2 cellular contexts compared by ENCODE assay signal in the genomic region with DNA sequence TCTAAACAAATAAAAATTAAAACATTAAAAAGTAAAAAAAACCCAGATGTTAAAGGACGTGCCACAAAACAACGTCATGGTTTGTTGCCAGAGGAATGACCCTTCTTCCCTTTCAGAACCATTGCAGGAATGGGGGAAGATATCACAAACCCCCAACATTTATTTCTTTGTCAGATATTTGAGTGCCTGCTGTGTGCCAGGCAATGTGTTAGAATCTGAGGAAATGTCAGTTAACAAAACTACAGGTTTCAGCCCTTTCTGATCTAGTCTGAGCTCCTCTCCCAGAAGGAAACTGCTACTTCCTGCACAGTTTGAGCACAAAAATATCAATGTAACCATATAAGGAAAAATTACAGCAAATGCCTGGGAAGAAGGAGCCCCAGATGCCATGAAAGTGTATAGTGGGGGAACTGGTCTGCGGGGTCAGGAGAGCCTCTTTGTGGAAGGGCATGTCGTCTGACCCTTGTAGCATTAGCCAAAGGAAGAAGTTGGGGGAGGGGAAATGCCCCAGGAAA.
TF ChIP-seq lines count a peak whose summit lies in the region.

No MANE protein-coding gene starts in this region.

TF ChIP-seq in liver, 16 proteins besides CTCF, POLR2A, EP300 and RAD21:
- TF ChIP-seq NR2F2 (IDR thresholded peaks at IDR 0.05) (peak; percentile 51), FOXA1 (IDR thresholded peaks at IDR 0.05) (no peak), TAF1 (conservative IDR thresholded peaks at IDR 0.05) (no peak), ZBTB33 (IDR thresholded peaks at IDR 0.05) (no peak), FOXA2 (IDR thresholded peaks at IDR 0.05) (no peak), HNF4A (conservative IDR thresholded peaks at IDR 0.05) (no peak)
- TF ChIP-seq, protein P1, sequence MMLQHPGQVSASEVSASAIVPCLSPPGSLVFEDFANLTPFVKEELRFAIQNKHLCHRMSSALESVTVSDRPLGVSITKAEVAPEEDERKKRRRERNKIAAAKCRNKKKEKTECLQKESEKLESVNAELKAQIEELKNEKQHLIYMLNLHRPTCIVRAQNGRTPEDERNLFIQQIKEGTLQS (IDR thresholded peaks at IDR 0.05) = no peak

TF ChIP-seq in HepG2, 621 proteins besides CTCF, POLR2A, EP300 and RAD21:
- TF ChIP-seq FOXC1 (CRISPR knock-in tag; IDR thresholded peaks at IDR 0.05; ENCODE audit: borderline replicate concordance) (no peak), ZNF770 (CRISPR knock-in tag; IDR thresholded peaks at IDR 0.05) (no peak), CEBPB (IDR thresholded peaks at IDR 0.05; ENCODE audit: borderline replicate concordance, low read depth, low read length) (no peak), TCF12 (IDR thresholded peaks at IDR 0.05) (no peak), TCF12 (CRISPR knock-in tag; IDR thresholded peaks at IDR 0.05) (no peak), ONECUT2 (CRISPR knock-in tag; IDR thresholded peaks at IDR 0.05) (no peak), ZNF33B (CRISPR knock-in tag; IDR thresholded peaks at IDR 0.05) (no peak), FOXP4 (CRISPR knock-in tag; IDR thresholded peaks at IDR 0.05) (no peak)
- TF ChIP-seq, protein P2, sequence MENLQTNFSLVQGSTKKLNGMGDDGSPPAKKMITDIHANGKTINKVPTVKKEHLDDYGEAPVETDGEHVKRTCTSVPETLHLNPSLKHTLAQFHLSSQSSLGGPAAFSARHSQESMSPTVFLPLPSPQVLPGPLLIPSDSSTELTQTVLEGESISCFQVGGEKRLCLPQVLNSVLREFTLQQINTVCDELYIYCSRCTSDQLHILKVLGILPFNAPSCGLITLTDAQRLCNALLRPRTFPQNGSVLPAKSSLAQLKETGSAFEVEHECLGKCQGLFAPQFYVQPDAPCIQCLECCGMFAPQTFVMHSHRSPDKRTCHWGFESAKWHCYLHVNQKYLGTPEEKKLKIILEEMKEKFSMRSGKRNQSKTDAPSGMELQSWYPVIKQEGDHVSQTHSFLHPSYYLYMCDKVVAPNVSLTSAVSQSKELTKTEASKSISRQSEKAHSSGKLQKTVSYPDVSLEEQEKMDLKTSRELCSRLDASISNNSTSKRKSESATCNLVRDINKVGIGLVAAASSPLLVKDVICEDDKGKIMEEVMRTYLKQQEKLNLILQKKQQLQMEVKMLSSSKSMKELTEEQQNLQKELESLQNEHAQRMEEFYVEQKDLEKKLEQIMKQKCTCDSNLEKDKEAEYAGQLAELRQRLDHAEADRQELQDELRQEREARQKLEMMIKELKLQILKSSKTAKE (CRISPR knock-in tag; IDR thresholded peaks at IDR 0.05; ENCODE audit: borderline replicate concordance) = no peak
